ENCODE assay signal across 8 cellular contexts in genomic region chr2:43193996-43194869, GRCh38. TPM values are rescaled to one million over a fixed set of nuclear protein-coding genes. Genes with fewer than 3 reads are reported as not detected.
A peak's percentile ranks its signal among the peaks of the same experiment; 100 is the strongest.
DNase-seq lines count a peak whose midpoint lies in the region; ATAC-seq lines count a peak whose summit lies in the region.

No MANE protein-coding gene starts in this region.

- no peaks in the 10 kb centered on the region for H3K9me3 ChIP-seq in T-helper 17 cell (ENCODE audit: control insufficient read depth, low read length, poor library complexity, severe bottlenecking)

- H3K27ac Mint-ChIP-seq in T-helper 17 cell: peak overlapping the region; percentile 99
- H3K27ac Mint-ChIP-seq in naive thymus-derived CD8-positive, alpha-beta T cell: peak overlapping the region; percentile 96 to 100 (median 99)

- ATAC-seq in GM18511 (IDR thresholded peaks at IDR 0.05; ENCODE audit: unreplicated experiment): peak; percentile 62
- peak; percentile 33 for ATAC-seq in HG02588 (IDR thresholded peaks at IDR 0.05; ENCODE audit: unreplicated experiment)
- ATAC-seq in T-helper 17 cell: no peak
- peak; percentile 2 to 13 for ATAC-seq in naive thymus-derived CD8-positive, alpha-beta T cell

- no peaks in the 10 kb centered on the region for H3K27me3 Mint-ChIP-seq in T-helper 17 cell
- H3K27me3 Mint-ChIP-seq in naive thymus-derived CD8-positive, alpha-beta T cell: no peaks in the 10 kb centered on the region

- POLR2A ChIA-PET in naive thymus-derived CD8-positive, alpha-beta T cell (lab: Charles Lee): interaction anchor here (0.7 to 25.6 kb wide), 12 partner anchors 9 to 384 kb away, joined by 3 to 883 read pairs (median 6); partner anchors contain the start of gene ZFP36L2

- DNase-seq in T-helper 17 cell (no peak), NCI-H1105 treated with DMSO at 0.1 percent for 48 hours (lab: John Stamatoyannopoulos, UW) (no peak), AG08395 (ENCODE audit: low spot score) (no peak), NCI-H774 (lab: John Stamatoyannopoulos, UW) (no peak), 8988T (no peak)
- no peak for DNase-seq in naive thymus-derived CD8-positive, alpha-beta T cell

- H3K4me3 Mint-ChIP-seq in T-helper 17 cell: peak overlapping the region; percentile 95
- peak overlapping the region; percentile 81 to 96 (median 90) for H3K4me3 Mint-ChIP-seq in naive thymus-derived CD8-positive, alpha-beta T cell

- H3K9me3 Mint-ChIP-seq in naive thymus-derived CD8-positive, alpha-beta T cell: no peaks in the 10 kb centered on the region

- peaks cover 2% of the 10 kb centered on the region for H3K36me3 Mint-ChIP-seq in T-helper 17 cell (ENCODE audit: low read depth)
- no peaks in the 10 kb centered on the region for H3K36me3 Mint-ChIP-seq in naive thymus-derived CD8-positive, alpha-beta T cell

- H3K4me1 Mint-ChIP-seq in T-helper 17 cell: peaks cover 52% of the 10 kb centered on the region
- H3K4me1 Mint-ChIP-seq in naive thymus-derived CD8-positive, alpha-beta T cell: peaks cover 35 to 76% (median 67%) of the 10 kb centered on the region in 4 donors

RNA-seq across cellular contexts. Expression of gene ZFP36L2, which starts 32.2 kb away (rescaled TPM):
- 100 to 1,000 TPM; 501 to 627 TPM for total RNA-seq in T-helper 17 cell
- 100 to 1,000 TPM; 264 to 274 TPM for total RNA-seq in naive thymus-derived CD8-positive, alpha-beta T cell
- 100 to 1,000 TPM; 222 to 420 (median 390) TPM for polyA plus RNA-seq in naive thymus-derived CD8-positive, alpha-beta T cell
